Comparison of ENCODE assay signal across 9 cellular contexts in the genomic region with DNA sequence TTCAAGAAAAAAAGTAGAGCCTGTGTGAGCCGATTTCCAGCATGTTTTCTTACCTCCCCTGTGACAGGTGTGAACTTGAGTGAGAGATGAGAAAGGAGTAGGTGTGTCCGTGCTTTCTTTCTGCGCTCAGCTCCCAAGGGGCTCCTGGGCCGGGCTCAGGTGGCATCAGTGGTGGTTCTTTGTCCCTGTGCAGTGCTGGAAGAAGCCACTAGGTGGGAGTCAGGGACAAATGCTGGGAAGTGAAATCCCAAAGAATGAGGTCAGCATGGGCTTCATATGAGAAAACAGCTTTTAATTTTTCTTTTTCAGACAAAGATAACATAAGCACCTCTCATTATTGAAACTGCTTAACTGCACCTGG. TPM values are rescaled to one million over a fixed set of nuclear protein-coding genes. Genes with fewer than 3 reads are reported as not detected.
DNase-seq lines count a peak whose midpoint lies in the region; ATAC-seq and TF ChIP-seq lines count a peak whose summit lies in the region.
"Had no signal": no experiment of that assay in that cellular context is flagged by ENCODE, and none has a peak within 500 bp of the region (broad histone marks: within the 10 kb centered on the region; RNA-seq: fewer than 3 reads in every experiment).

No MANE protein-coding gene starts in this region.

- H4K20me1 ChIP-seq in SU-DHL-6 (ENCODE audit: low read depth, low read length): no peaks in the 10 kb centered on the region

- H3K4me3 ChIP-seq in MG63 (no peak overlapping the region), SU-DHL-6 (ENCODE audit: insufficient read depth, low read length, poor library complexity, severe bottlenecking) (no peak overlapping the region), fibroblast of pulmonary artery (replicated peaks; ENCODE audit: low read depth, low read length) (no peak overlapping the region), neuron (ENCODE audit: low read length) (no peak overlapping the region)
- H3K4me3 ChIP-seq: BLaER1 had no signal

- H3K27me3 Mint-ChIP-seq in activated T-helper 2 cell treated with anti-CD3 and anti-CD28 coated beads, Interferon-gamma antibody, Interleukin-2, Interleukin-4, amounts not matched to agents 10 μg/mL and 5 μg/mL and 100 μg/mL, durations not matched to agents 14 hours and 24 hours and 36 hours (ENCODE audit: low read depth): peaks cover 21% of the 10 kb centered on the region

- H3K36me3 ChIP-seq in MG63 (no peaks in the 10 kb centered on the region), SU-DHL-6 (ENCODE audit: low read length) (no peaks in the 10 kb centered on the region), neuron (ENCODE audit: insufficient read depth, low read length) (no peaks in the 10 kb centered on the region)

- no peaks in the 10 kb centered on the region for H3K9me2 ChIP-seq in SU-DHL-6 (replicated peaks; ENCODE audit: insufficient read depth, low read length)

- H3K4me2 ChIP-seq in SU-DHL-6 (ENCODE audit: low read depth, low read length, poor library complexity, severe bottlenecking): no peak overlapping the region
- H3K4me2 ChIP-seq: BLaER1 had no signal

- H3K27ac ChIP-seq in SU-DHL-6 (ENCODE audit: low read depth, low read length): no peak overlapping the region
- H3K27ac ChIP-seq: BLaER1 had no signal

- peaks cover 9% of the 10 kb centered on the region for H3K4me1 ChIP-seq in neuron (ENCODE audit: insufficient read depth, low read length)

- TF ChIP-seq CTCF in SU-DHL-6 (IDR thresholded peaks at IDR 0.05; ENCODE audit: insufficient read depth, low read length, poor library complexity, severe bottlenecking): peak; percentile 39
- peak; percentile 100 for TF ChIP-seq CTCF in fibroblast of pulmonary artery (IDR thresholded peaks at IDR 0.05; ENCODE audit: low read length, missing control alignments)

- H3K9ac ChIP-seq in SU-DHL-6 (ENCODE audit: low read length): no peak overlapping the region
- H3K9ac ChIP-seq: BLaER1 had no signal

- intact Hi-C loops in activated T-helper 2 cell treated with anti-CD3 and anti-CD28 coated beads, Interferon-gamma antibody, Interleukin-2, Interleukin-4, amounts not matched to agents 10 μg/mL and 5 μg/mL and 100 μg/mL, durations not matched to agents 14 hours and 24 hours and 36 hours (cut with micrococcal nuclease): loop anchor here (2.0 kb wide), 1 partner anchor 123 kb away; no protein-coding TSS in a partner anchor

- H3K27me3 ChIP-seq in MG63 (no peaks in the 10 kb centered on the region), SU-DHL-6 (ENCODE audit: low read length) (no peaks in the 10 kb centered on the region), neuron (ENCODE audit: insufficient read depth, low read length) (no peaks in the 10 kb centered on the region)

- no peak overlapping the region for H3K27ac Mint-ChIP-seq in activated T-helper 2 cell treated with anti-CD3 and anti-CD28 coated beads, Interferon-gamma antibody, Interleukin-2, Interleukin-4, amounts not matched to agents 10 μg/mL and 5 μg/mL and 100 μg/mL, durations not matched to agents 14 hours and 24 hours and 36 hours

- no peaks in the 10 kb centered on the region for H3K9me3 ChIP-seq in MG63
- H3K9me3 ChIP-seq in SU-DHL-6 (ENCODE audit: insufficient read depth, low read length): no peaks in the 10 kb centered on the region
- H3K9me3 ChIP-seq in neuron (ENCODE audit: low read length): no peaks in the 10 kb centered on the region

- H3K79me2 ChIP-seq in SU-DHL-6 (ENCODE audit: insufficient read depth, low read length): no peaks in the 10 kb centered on the region

- DNase-seq in NCI-H1436 (lab: John Stamatoyannopoulos, UW) (peak; percentile 48), NCI-H1436 treated with DMSO at 0.1 percent for 48 hours (lab: John Stamatoyannopoulos, UW) (no peak), MG63 (peak; percentile 41), fibroblast of pulmonary artery (ENCODE audit: low read depth) (peak; percentile 80)
- no peak for DNase-seq in activated T-helper 2 cell treated with anti-CD3 and anti-CD28 coated beads, Interferon-gamma antibody, Interleukin-2, Interleukin-4, amounts not matched to agents 10 μg/mL and 5 μg/mL and 100 μg/mL, durations not matched to agents 14 hours and 24 hours and 36 hours (ENCODE audit: low spot score)

- no peak overlapping the region for H2AFZ ChIP-seq in SU-DHL-6 (ENCODE audit: low read depth, low read length, severe bottlenecking)
- peak overlapping the region; percentile 32 for H2AFZ ChIP-seq in neuron (ENCODE audit: low read depth, low read length)

- H3K4me1 Mint-ChIP-seq in activated T-helper 2 cell treated with anti-CD3 and anti-CD28 coated beads, Interferon-gamma antibody, Interleukin-2, Interleukin-4, amounts not matched to agents 10 μg/mL and 5 μg/mL and 100 μg/mL, durations not matched to agents 14 hours and 24 hours and 36 hours (ENCODE audit: low read depth): peaks cover 4% of the 10 kb centered on the region

- no peaks in the 10 kb centered on the region for H3F3A ChIP-seq in SU-DHL-6 (ENCODE audit: insufficient read depth)

- H3K4me3 Mint-ChIP-seq in activated T-helper 2 cell treated with anti-CD3 and anti-CD28 coated beads, Interferon-gamma antibody, Interleukin-2, Interleukin-4, amounts not matched to agents 10 μg/mL and 5 μg/mL and 100 μg/mL, durations not matched to agents 14 hours and 24 hours and 36 hours (ENCODE audit: low read depth): no peak overlapping the region

- H3K9me3 Mint-ChIP-seq in activated T-helper 2 cell treated with anti-CD3 and anti-CD28 coated beads, Interferon-gamma antibody, Interleukin-2, Interleukin-4, amounts not matched to agents 10 μg/mL and 5 μg/mL and 100 μg/mL, durations not matched to agents 14 hours and 24 hours and 36 hours: no peaks in the 10 kb centered on the region

- no peaks in the 10 kb centered on the region for H3K36me3 Mint-ChIP-seq in activated T-helper 2 cell treated with anti-CD3 and anti-CD28 coated beads, Interferon-gamma antibody, Interleukin-2, Interleukin-4, amounts not matched to agents 10 μg/mL and 5 μg/mL and 100 μg/mL, durations not matched to agents 14 hours and 24 hours and 36 hours (ENCODE audit: low read depth)

- ATAC-seq in GM21723 (IDR thresholded peaks at IDR 0.05; ENCODE audit: unreplicated experiment): no peak

RNA-seq across cellular contexts. Expression of a gene that starts 57.8 kb away (rescaled TPM):
- total RNA-seq in MG63 (2014; rRNA removed; shearing (Covaris generic); ENCODE audit: low replicate concordance): 0.12 and 12.3 TPM in 2 replicates
- total RNA-seq in activated T-helper 2 cell treated with anti-CD3 and anti-CD28 coated beads, Interferon-gamma antibody, Interleukin-2, Interleukin-4, amounts not matched to agents 10 μg/mL and 5 μg/mL and 100 μg/mL, durations not matched to agents 14 hours and 24 hours and 36 hours: 1.1 and 2.1 TPM in 2 replicates

Comparison
In these comparisons a context has a peak if more than half of its experiments do, and no peak if none do; other contexts are left out.
1. DNase-seq: peak in NCI-H1436 (single experiment), MG63 (single experiment) and fibroblast of pulmonary artery (single experiment); none in NCI-H1436 treated with DMSO at 0.1 percent for 48 hours (single experiment) and activated T-helper 2 cell treated with anti-CD3 and anti-CD28 coated beads, Interferon-gamma antibody, Interleukin-2, Interleukin-4, amounts not matched to agents 10 μg/mL and 5 μg/mL and 100 μg/mL, durations not matched to agents 14 hours and 24 hours and 36 hours (single experiment).